ENCODE assay signal across 17 cellular contexts in the genomic region with DNA sequence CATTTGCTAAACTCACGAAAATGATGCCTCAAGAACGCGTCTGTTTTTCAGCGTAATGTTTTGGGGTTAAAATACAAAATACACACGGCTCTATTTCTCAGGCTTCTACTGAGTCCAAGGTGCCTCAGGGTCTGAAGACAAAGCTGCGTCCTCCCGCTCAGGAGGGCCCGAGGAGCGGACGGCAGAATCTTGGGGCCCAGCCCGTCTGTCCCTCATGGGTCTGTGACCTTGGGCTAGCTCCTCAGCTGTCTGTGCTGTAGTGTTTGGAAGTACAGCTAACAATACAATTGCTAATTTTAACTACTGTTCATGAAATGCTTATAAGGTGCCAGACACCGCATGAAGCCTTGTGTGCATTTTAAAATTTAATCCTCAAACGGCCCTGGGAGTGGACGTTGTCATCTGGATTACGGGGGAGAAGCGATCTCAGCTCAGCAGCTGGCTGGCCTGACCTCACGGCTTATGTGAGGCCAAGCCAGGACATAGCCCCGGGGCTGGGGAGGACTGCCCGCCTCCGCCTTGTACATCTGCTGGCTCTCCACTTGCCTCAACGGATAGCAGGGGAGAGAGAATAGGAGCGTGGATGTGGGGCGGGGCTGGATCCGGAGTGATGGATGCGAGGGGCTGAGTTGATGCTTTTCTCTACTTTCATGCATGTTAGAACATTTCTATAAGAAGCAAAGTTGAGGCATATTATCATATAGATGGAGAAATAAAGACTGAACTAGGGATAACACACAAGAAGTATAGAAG.
"Had no signal": no experiment of that assay in that cellular context is flagged by ENCODE, and none has a peak within 500 bp of the region (broad histone marks: within the 10 kb centered on the region; RNA-seq: fewer than 3 reads in every experiment).

No MANE protein-coding gene starts in this region.

- H3K27ac Mint-ChIP-seq: activated B cell treated with CpG ODN at 0.5 μM for 24 hours; activated CD4-positive, alpha-beta memory T cell treated with anti-CD3 and anti-CD28 coated beads for 36 hours; activated CD4-positive, alpha-beta T cell treated with anti-CD3 and anti-CD28 coated beads for 36 hours; activated naive CD8-positive, alpha-beta T cell treated with anti-CD3 and anti-CD28 coated beads, Interleukin-2, amount 50 U/mL, for 24 hours; memory B cell; progenitor cell of endocrine pancreas; stimulated activated effector memory CD8-positive, alpha-beta T cell treated with anti-CD3 and anti-CD28 coated beads, Interleukin-12 subunit alpha, Interleukin-12 subunit beta, amount 100 ng/mL, for 72 hours; stimulated activated naive CD8-positive, alpha-beta T cell treated with anti-CD3 and anti-CD28 coated beads, Interleukin-15, amount 100 ng/mL, for 72 hours; type B pancreatic cell had no signal

- DNase-seq: activated B cell treated with CpG ODN at 0.5 μM for 24 hours; activated CD4-positive, alpha-beta memory T cell treated with anti-CD3 and anti-CD28 coated beads for 36 hours; activated CD4-positive, alpha-beta T cell treated with anti-CD3 and anti-CD28 coated beads for 36 hours; activated naive CD4-positive, alpha-beta T cell treated with anti-CD3 and anti-CD28 coated beads, Interleukin-2, amount 50 U/mL, for 16 hours; activated naive CD8-positive, alpha-beta T cell treated with anti-CD3 and anti-CD28 coated beads, Interleukin-2, amount 50 U/mL, for 24 hours; activated T-cell treated with anti-CD3 and anti-CD28 coated beads, Interleukin-2, amount 50 U/mL, for 48 hours; effector CD4-positive, alpha-beta T cell; foreskin keratinocyte; hippocampal formation; mucosa of descending colon; stimulated activated CD4-positive, alpha-beta T cell treated with anti-CD3 and anti-CD28 coated beads, Interleukin-2, amount 100 ng/mL, for 24 hours; stimulated activated naive CD8-positive, alpha-beta T cell treated with anti-CD3 and anti-CD28 coated beads, Interleukin-15, amount 100 ng/mL, for 72 hours; T-helper 9 cell had no signal

- H3K4me3 Mint-ChIP-seq: activated B cell treated with CpG ODN at 0.5 μM for 24 hours; activated CD4-positive, alpha-beta memory T cell treated with anti-CD3 and anti-CD28 coated beads for 36 hours; activated CD4-positive, alpha-beta T cell treated with anti-CD3 and anti-CD28 coated beads for 36 hours; activated naive CD8-positive, alpha-beta T cell treated with anti-CD3 and anti-CD28 coated beads, Interleukin-2, amount 50 U/mL, for 24 hours; memory B cell; stimulated activated effector memory CD8-positive, alpha-beta T cell treated with anti-CD3 and anti-CD28 coated beads, Interleukin-12 subunit alpha, Interleukin-12 subunit beta, amount 100 ng/mL, for 72 hours; stimulated activated naive CD8-positive, alpha-beta T cell treated with anti-CD3 and anti-CD28 coated beads, Interleukin-15, amount 100 ng/mL, for 72 hours; type B pancreatic cell had no signal

- H3K36me3 Mint-ChIP-seq: activated CD4-positive, alpha-beta memory T cell treated with anti-CD3 and anti-CD28 coated beads for 36 hours; memory B cell; stimulated activated effector memory CD8-positive, alpha-beta T cell treated with anti-CD3 and anti-CD28 coated beads, Interleukin-12 subunit alpha, Interleukin-12 subunit beta, amount 100 ng/mL, for 72 hours; type B pancreatic cell had no signal

- H3K9me3 Mint-ChIP-seq: activated B cell treated with CpG ODN at 0.5 μM for 24 hours; activated CD4-positive, alpha-beta memory T cell treated with anti-CD3 and anti-CD28 coated beads for 36 hours; activated naive CD8-positive, alpha-beta T cell treated with anti-CD3 and anti-CD28 coated beads, Interleukin-2, amount 50 U/mL, for 24 hours; memory B cell; type B pancreatic cell had no signal

- H3K27me3 Mint-ChIP-seq: activated B cell treated with CpG ODN at 0.5 μM for 24 hours; activated CD4-positive, alpha-beta memory T cell treated with anti-CD3 and anti-CD28 coated beads for 36 hours; activated CD4-positive, alpha-beta T cell treated with anti-CD3 and anti-CD28 coated beads for 36 hours; activated naive CD8-positive, alpha-beta T cell treated with anti-CD3 and anti-CD28 coated beads, Interleukin-2, amount 50 U/mL, for 24 hours; memory B cell; stimulated activated naive CD8-positive, alpha-beta T cell treated with anti-CD3 and anti-CD28 coated beads, Interleukin-15, amount 100 ng/mL, for 72 hours had no signal

- H3K4me1 Mint-ChIP-seq: activated B cell treated with CpG ODN at 0.5 μM for 24 hours; activated CD4-positive, alpha-beta T cell treated with anti-CD3 and anti-CD28 coated beads for 36 hours; activated naive CD8-positive, alpha-beta T cell treated with anti-CD3 and anti-CD28 coated beads, Interleukin-2, amount 50 U/mL, for 24 hours; memory B cell; stimulated activated effector memory CD8-positive, alpha-beta T cell treated with anti-CD3 and anti-CD28 coated beads, Interleukin-12 subunit alpha, Interleukin-12 subunit beta, amount 100 ng/mL, for 72 hours; stimulated activated naive CD8-positive, alpha-beta T cell treated with anti-CD3 and anti-CD28 coated beads, Interleukin-15, amount 100 ng/mL, for 72 hours had no signal
